ENCODE assay signal across 28 cellular contexts in the genomic region with DNA sequence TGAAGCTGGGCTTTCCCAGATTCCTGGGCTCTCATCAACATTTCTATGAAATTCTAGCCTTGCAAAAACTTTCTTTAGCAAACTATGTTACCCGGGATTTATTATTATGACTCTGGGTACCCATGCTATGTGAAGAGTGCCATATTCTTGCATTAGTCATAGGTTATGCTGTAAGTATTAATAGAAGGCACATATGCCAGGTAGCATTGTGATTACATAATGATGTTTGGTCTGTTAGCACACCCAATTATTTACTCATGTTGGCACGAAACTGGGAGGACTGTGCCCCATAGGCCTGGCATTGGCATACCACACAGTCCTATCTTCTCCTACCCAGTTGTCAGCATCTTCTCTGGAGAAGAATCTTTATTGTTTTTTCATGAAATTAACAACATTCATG.
"Had no signal": no experiment of that assay in that cellular context is flagged by ENCODE, and none has a peak within 500 bp of the region (broad histone marks: within the 10 kb centered on the region; RNA-seq: fewer than 3 reads in every experiment).

No MANE protein-coding gene starts in this region.

- H3K27ac Mint-ChIP-seq: activated CD4-positive, alpha-beta memory T cell treated with anti-CD3 and anti-CD28 coated beads, Interleukin-2, amount 10 ng/mL, durations not matched to agents 7 days and 5 days; activated CD4-positive, alpha-beta T cell treated with anti-CD3 and anti-CD28 coated beads, Interleukin-2, amount 10 ng/mL, durations not matched to agents 7 days and 5 days; activated naive CD4-positive, alpha-beta T cell treated with anti-CD3 and anti-CD28 coated beads for 36 hours; activated naive CD8-positive, alpha-beta T cell; activated T-helper 17 cell treated with anti-CD3 and anti-CD28 coated beads, Interleukin-2, amount 50 U/mL, for 72 hours; T-cell had no signal

- H3K4me3 ChIP-seq: SK-N-MC had no signal

- H3K27me3 Mint-ChIP-seq: activated CD4-positive, alpha-beta memory T cell treated with anti-CD3 and anti-CD28 coated beads, Interleukin-2, amount 10 ng/mL, durations not matched to agents 7 days and 5 days; activated CD4-positive, alpha-beta T cell treated with anti-CD3 and anti-CD28 coated beads, Interleukin-2, amount 10 ng/mL, durations not matched to agents 7 days and 5 days had no signal

- H3K36me3 ChIP-seq: brain microvascular endothelial cell had no signal

- H3K36me3 Mint-ChIP-seq: activated naive CD8-positive, alpha-beta T cell; T-cell had no signal

- DNase-seq: activated CD4-positive, alpha-beta memory T cell treated with anti-CD3 and anti-CD28 coated beads, Interleukin-2, amount 10 ng/mL, durations not matched to agents 7 days and 5 days; activated CD4-positive, alpha-beta T cell treated with anti-CD3 and anti-CD28 coated beads, Interleukin-2, amount 10 ng/mL, durations not matched to agents 7 days and 5 days; activated CD4-positive, CD25-positive, alpha-beta regulatory T cell; activated gamma-delta T cell; activated naive CD4-positive, alpha-beta T cell treated with anti-CD3 and anti-CD28 coated beads for 36 hours; activated T-cell treated with anti-CD3 and anti-CD28 coated beads for 4 hours; activated T-cell treated with anti-CD3 and anti-CD28 coated beads, Interleukin-2, amount 50 U/mL, for 48 hours; brain microvascular endothelial cell; Kasumi-1; KBM-7; NCI-H1092 treated with DMSO at 0.1 percent for 48 hours; NCI-H1417 treated with DMSO at 0.1 percent for 48 hours; NCI-H1694; NCI-H2029; NCI-H2107; NCI-H2171 treated with DMSO at 0.1 percent for 48 hours; NCI-H345; NCI-H510A; NCI-H526 treated with DMSO at 0.1 percent for 48 hours; NCI-H82; RPMI8226; T-cell; T-helper 2 cell had no signal

- H3K27me3 ChIP-seq: brain microvascular endothelial cell had no signal

- H3K4me1 Mint-ChIP-seq: activated CD4-positive, alpha-beta memory T cell treated with anti-CD3 and anti-CD28 coated beads, Interleukin-2, amount 10 ng/mL, durations not matched to agents 7 days and 5 days; activated CD4-positive, alpha-beta T cell treated with anti-CD3 and anti-CD28 coated beads, Interleukin-2, amount 10 ng/mL, durations not matched to agents 7 days and 5 days; activated T-helper 17 cell treated with anti-CD3 and anti-CD28 coated beads, Interleukin-2, amount 50 U/mL, for 72 hours; T-cell had no signal

- H3K4me3 Mint-ChIP-seq: activated CD4-positive, alpha-beta memory T cell treated with anti-CD3 and anti-CD28 coated beads, Interleukin-2, amount 10 ng/mL, durations not matched to agents 7 days and 5 days; activated CD4-positive, alpha-beta T cell treated with anti-CD3 and anti-CD28 coated beads, Interleukin-2, amount 10 ng/mL, durations not matched to agents 7 days and 5 days; activated naive CD4-positive, alpha-beta T cell treated with anti-CD3 and anti-CD28 coated beads for 36 hours; activated naive CD8-positive, alpha-beta T cell; activated T-helper 17 cell treated with anti-CD3 and anti-CD28 coated beads, Interleukin-2, amount 50 U/mL, for 72 hours; T-cell had no signal

- H3K27ac ChIP-seq: brain microvascular endothelial cell, SK-N-MC, VCaP had no signal

- ATAC-seq: activated T-helper 17 cell treated with anti-CD3 and anti-CD28 coated beads, Interleukin-2, amount 50 U/mL, for 72 hours; Right ventricle myocardium inferior; T-cell had no signal

- H3K9me3 Mint-ChIP-seq: activated CD4-positive, alpha-beta memory T cell treated with anti-CD3 and anti-CD28 coated beads, Interleukin-2, amount 10 ng/mL, durations not matched to agents 7 days and 5 days; activated CD4-positive, alpha-beta T cell treated with anti-CD3 and anti-CD28 coated beads, Interleukin-2, amount 10 ng/mL, durations not matched to agents 7 days and 5 days; activated naive CD4-positive, alpha-beta T cell treated with anti-CD3 and anti-CD28 coated beads for 36 hours had no signal
